In the genomic region with DNA sequence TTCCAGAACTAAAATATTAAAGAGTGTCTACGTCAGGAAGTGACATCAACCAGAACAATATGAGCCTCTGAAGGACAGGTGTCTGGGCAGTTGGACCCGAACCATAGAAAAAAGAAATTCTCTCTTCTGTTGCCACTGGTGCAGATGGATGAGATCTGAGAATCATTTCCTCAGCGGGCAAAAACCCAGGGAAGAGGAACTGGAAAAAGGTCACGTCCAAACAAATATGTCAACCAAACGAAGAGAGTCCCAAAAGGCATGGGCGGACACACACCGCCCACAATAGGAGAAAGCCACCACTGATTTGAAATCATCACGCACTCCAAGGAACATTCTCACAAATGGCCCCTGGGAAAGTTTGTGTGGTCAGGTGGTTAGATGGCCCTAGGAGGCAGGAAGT, we compare ENCODE assay signal across 26 cellular contexts.
"Had no signal": no experiment of that assay in that cellular context is flagged by ENCODE, and none has a peak within 500 bp of the region (broad histone marks: within the 10 kb centered on the region; RNA-seq: fewer than 3 reads in every experiment).

No MANE protein-coding gene starts in this region.

- H3K27ac ChIP-seq: ascending aorta, breast epithelium, cardiac muscle cell, esophagus muscularis mucosa, foreskin keratinocyte, gastrocnemius medialis had no signal

- H3K4me1 ChIP-seq: ascending aorta, breast epithelium, esophagus muscularis mucosa, foreskin keratinocyte, gastrocnemius medialis had no signal

- H3K4me3 ChIP-seq: ascending aorta, breast epithelium, cardiac muscle cell, esophagus muscularis mucosa, gastrocnemius medialis had no signal

- H3K9me3 ChIP-seq: ascending aorta, breast epithelium, esophagus muscularis mucosa, gastrocnemius medialis had no signal

- DNase-seq: activated CD4-positive, alpha-beta memory T cell treated with anti-CD3 and anti-CD28 coated beads for 36 hours; activated CD4-positive, alpha-beta T cell treated with anti-CD3 and anti-CD28 coated beads for 36 hours; activated CD4-positive, alpha-beta T cell treated with anti-CD3 and anti-CD28 coated beads, Interleukin-2, amount 10 ng/mL, durations not matched to agents 24 days and 14 days; activated CD4-positive, CD25-positive, alpha-beta regulatory T cell; activated CD4-positive, CD25-positive, alpha-beta regulatory T cell treated with anti-CD3 and anti-CD28 coated beads, Interleukin-2, amount 50 U/mL, for 72 hours; activated CD8-positive, alpha-beta memory T cell treated with anti-CD3 and anti-CD28 coated beads, Interleukin-2, amount 10 ng/mL, durations not matched to agents 7 days and 5 days; activated CD8-positive, alpha-beta memory T cell treated with anti-CD3 and anti-CD28 coated beads, Interleukin-2, amount 50 U/mL, for 4 hours; activated CD8-positive, alpha-beta T cell treated with anti-CD3 and anti-CD28 coated beads, Interleukin-2, amount 10 ng/mL, durations not matched to agents 7 days and 5 days; activated effector memory CD4-positive, alpha-beta T cell treated with anti-CD3 and anti-CD28 coated beads, Interleukin-2, amount 50 U/mL, for 16 hours; activated naive CD4-positive, alpha-beta T cell treated with anti-CD3 and anti-CD28 coated beads for 36 hours; activated naive CD8-positive, alpha-beta T cell treated with anti-CD3 and anti-CD28 coated beads, Interleukin-2, amount 10 ng/mL, durations not matched to agents 7 days and 5 days; activated T-cell treated with anti-CD3 and anti-CD28 coated beads, Interleukin-2, amount 50 U/mL, for 1 hour; activated T-cell treated with anti-CD3 and anti-CD28 coated beads, Interleukin-2, amount 50 U/mL, for 48 hours; cortex of kidney; dermis blood vessel endothelial cell; effector CD4-positive, alpha-beta T cell; effector memory CD8-positive, alpha-beta T cell; erythroblast; foreskin keratinocyte; gastrocnemius medialis; T-helper 2 cell had no signal

- H3K36me3 ChIP-seq: ascending aorta, breast epithelium, cardiac muscle cell, esophagus muscularis mucosa, gastrocnemius medialis had no signal

- H3K27me3 ChIP-seq: ascending aorta, breast epithelium, cardiac muscle cell, esophagus muscularis mucosa, foreskin keratinocyte, gastrocnemius medialis had no signal

- ATAC-seq: activated CD4-positive, alpha-beta T cell treated with anti-CD3 and anti-CD28 coated beads for 36 hours; activated CD8-positive, alpha-beta memory T cell treated with anti-CD3 and anti-CD28 coated beads, Interleukin-2, amount 10 ng/mL, durations not matched to agents 7 days and 5 days; activated CD8-positive, alpha-beta T cell treated with anti-CD3 and anti-CD28 coated beads, Interleukin-2, amount 10 ng/mL, durations not matched to agents 7 days and 5 days; activated naive CD4-positive, alpha-beta T cell treated with anti-CD3 and anti-CD28 coated beads, Interleukin-2, amount 50 U/mL, for 72 hours; effector memory CD8-positive, alpha-beta T cell; foreskin keratinocyte; gastrocnemius medialis had no signal
